ENCODE assay signal across 2 cellular contexts in genomic region chr16:88466949-88467348, GRCh38.
TF ChIP-seq lines count a peak whose summit lies in the region.

No MANE protein-coding gene starts in this region.

TF ChIP-seq in HEK293, 187 proteins besides CTCF, POLR2A, EP300 and RAD21:
- TF ChIP-seq ZBTB26 (tag by site-specific recombination; optimal IDR thresholded peaks at IDR 0.05) = no peak
- TF ChIP-seq ZNF600 (tag by site-specific recombination; IDR thresholded peaks at IDR 0.05) = peak; percentile 42; the same call in 1 of the 2 replicates

TF ChIP-seq in K562, 482 proteins besides CTCF, POLR2A, EP300 and RAD21 (continued from another document):
- TF ChIP-seq MLLT1 (IDR thresholded peaks at IDR 0.05) = 0 out of 4 replicates have a peak, but pooled peaks of 1 of the 2 experiments have one; percentile 59
- TF ChIP-seq MGA (IDR thresholded peaks at IDR 0.05) = no peak
- TF ChIP-seq ATF3 (IDR thresholded peaks at IDR 0.05) = peak; percentile 29; the same call in 1 of the 2 replicates
- no peak for TF ChIP-seq ATF3 (CRISPR knock-in tag; conservative IDR thresholded peaks at IDR 0.05)
- TF ChIP-seq RBBP5 (IDR thresholded peaks at IDR 0.05; ENCODE audit: borderline replicate concordance, insufficient read depth, low read length, poor library complexity, severe bottlenecking) = peak; percentile 9
